Comparison of ENCODE assay signal across 1 cellular context in genomic region chr4:6783111-6783981, GRCh38.
TF ChIP-seq lines count a peak whose summit lies in the region.

No MANE protein-coding gene starts in this region.

TF ChIP-seq in HepG2, 621 proteins besides CTCF, POLR2A, EP300 and RAD21 (continued from another document and continues in another):
- TF ChIP-seq, protein P1, sequence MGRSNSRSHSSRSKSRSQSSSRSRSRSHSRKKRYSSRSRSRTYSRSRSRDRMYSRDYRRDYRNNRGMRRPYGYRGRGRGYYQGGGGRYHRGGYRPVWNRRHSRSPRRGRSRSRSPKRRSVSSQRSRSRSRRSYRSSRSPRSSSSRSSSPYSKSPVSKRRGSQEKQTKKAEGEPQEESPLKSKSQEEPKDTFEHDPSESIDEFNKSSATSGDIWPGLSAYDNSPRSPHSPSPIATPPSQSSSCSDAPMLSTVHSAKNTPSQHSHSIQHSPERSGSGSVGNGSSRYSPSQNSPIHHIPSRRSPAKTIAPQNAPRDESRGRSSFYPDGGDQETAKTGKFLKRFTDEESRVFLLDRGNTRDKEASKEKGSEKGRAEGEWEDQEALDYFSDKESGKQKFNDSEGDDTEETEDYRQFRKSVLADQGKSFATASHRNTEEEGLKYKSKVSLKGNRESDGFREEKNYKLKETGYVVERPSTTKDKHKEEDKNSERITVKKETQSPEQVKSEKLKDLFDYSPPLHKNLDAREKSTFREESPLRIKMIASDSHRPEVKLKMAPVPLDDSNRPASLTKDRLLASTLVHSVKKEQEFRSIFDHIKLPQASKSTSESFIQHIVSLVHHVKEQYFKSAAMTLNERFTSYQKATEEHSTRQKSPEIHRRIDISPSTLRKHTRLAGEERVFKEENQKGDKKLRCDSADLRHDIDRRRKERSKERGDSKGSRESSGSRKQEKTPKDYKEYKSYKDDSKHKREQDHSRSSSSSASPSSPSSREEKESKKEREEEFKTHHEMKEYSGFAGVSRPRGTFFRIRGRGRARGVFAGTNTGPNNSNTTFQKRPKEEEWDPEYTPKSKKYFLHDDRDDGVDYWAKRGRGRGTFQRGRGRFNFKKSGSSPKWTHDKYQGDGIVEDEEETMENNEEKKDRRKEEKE (IDR thresholded peaks at IDR 0.05) = no peak
- TF ChIP-seq, protein P2, sequence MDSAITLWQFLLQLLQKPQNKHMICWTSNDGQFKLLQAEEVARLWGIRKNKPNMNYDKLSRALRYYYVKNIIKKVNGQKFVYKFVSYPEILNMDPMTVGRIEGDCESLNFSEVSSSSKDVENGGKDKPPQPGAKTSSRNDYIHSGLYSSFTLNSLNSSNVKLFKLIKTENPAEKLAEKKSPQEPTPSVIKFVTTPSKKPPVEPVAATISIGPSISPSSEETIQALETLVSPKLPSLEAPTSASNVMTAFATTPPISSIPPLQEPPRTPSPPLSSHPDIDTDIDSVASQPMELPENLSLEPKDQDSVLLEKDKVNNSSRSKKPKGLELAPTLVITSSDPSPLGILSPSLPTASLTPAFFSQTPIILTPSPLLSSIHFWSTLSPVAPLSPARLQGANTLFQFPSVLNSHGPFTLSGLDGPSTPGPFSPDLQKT (CRISPR knock-in tag; IDR thresholded peaks at IDR 0.05; ENCODE audit: borderline replicate concordance) = no peak
- no peak for TF ChIP-seq ZNF337 (CRISPR knock-in tag; IDR thresholded peaks at IDR 0.05; ENCODE audit: borderline replicate concordance, low read depth)
- TF ChIP-seq ETS1 (CRISPR knock-in tag; IDR thresholded peaks at IDR 0.05) = no peak
- TF ChIP-seq SOX13 (IDR thresholded peaks at IDR 0.05) = peak; percentile 57; the same call in 1 of the 2 replicates
- peak in 1 of 2 experiments; percentile 84; a peak in 2 of 4 replicates for TF ChIP-seq SOX13 (CRISPR knock-in tag; conservative IDR thresholded peaks at IDR 0.05 in 1 of 2, IDR thresholded peaks at IDR 0.05 in 1 of 2)
- TF ChIP-seq ZFX (CRISPR knock-in tag; IDR thresholded peaks at IDR 0.05; ENCODE audit: low read depth) = peak; percentile 70
- TF ChIP-seq TCF7L2 (IDR thresholded peaks at IDR 0.05; ENCODE audit: low read depth, low read length) = no peak
- no peak for TF ChIP-seq KLF15 (CRISPR knock-in tag; IDR thresholded peaks at IDR 0.05; ENCODE audit: borderline replicate concordance)
- TF ChIP-seq ZNF614 (CRISPR knock-in tag; IDR thresholded peaks at IDR 0.05; ENCODE audit: borderline replicate concordance) = no peak
- TF ChIP-seq NR3C1 (CRISPR knock-in tag; IDR thresholded peaks at IDR 0.05) = no peak
- no peak for TF ChIP-seq ZNF720 (CRISPR knock-in tag; IDR thresholded peaks at IDR 0.05)
- peak; percentile 77 for TF ChIP-seq GABPB1 (CRISPR knock-in tag; IDR thresholded peaks at IDR 0.05)
- no peak for TF ChIP-seq ZNF556 (CRISPR knock-in tag; IDR thresholded peaks at IDR 0.05; ENCODE audit: borderline replicate concordance)
- TF ChIP-seq, protein P3, sequence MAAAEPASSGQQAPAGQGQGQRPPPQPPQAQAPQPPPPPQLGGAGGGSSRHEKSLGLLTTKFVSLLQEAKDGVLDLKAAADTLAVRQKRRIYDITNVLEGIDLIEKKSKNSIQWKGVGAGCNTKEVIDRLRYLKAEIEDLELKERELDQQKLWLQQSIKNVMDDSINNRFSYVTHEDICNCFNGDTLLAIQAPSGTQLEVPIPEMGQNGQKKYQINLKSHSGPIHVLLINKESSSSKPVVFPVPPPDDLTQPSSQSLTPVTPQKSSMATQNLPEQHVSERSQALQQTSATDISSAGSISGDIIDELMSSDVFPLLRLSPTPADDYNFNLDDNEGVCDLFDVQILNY (CRISPR knock-in tag; conservative IDR thresholded peaks at IDR 0.05) = no peak
- TF ChIP-seq, protein P4, sequence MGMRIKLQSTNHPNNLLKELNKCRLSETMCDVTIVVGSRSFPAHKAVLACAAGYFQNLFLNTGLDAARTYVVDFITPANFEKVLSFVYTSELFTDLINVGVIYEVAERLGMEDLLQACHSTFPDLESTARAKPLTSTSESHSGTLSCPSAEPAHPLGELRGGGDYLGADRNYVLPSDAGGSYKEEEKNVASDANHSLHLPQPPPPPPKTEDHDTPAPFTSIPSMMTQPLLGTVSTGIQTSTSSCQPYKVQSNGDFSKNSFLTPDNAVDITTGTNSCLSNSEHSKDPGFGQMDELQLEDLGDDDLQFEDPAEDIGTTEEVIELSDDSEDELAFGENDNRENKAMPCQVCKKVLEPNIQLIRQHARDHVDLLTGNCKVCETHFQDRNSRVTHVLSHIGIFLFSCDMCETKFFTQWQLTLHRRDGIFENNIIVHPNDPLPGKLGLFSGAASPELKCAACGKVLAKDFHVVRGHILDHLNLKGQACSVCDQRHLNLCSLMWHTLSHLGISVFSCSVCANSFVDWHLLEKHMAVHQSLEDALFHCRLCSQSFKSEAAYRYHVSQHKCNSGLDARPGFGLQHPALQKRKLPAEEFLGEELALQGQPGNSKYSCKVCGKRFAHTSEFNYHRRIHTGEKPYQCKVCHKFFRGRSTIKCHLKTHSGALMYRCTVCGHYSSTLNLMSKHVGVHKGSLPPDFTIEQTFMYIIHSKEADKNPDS (CRISPR knock-in tag; IDR thresholded peaks at IDR 0.05) = no peak
- peak; percentile 64 for TF ChIP-seq HNRNPLL (IDR thresholded peaks at IDR 0.05; ENCODE audit: low read depth, low read length, poor library complexity, severe bottlenecking)
- no peak for TF ChIP-seq PCBP1 (IDR thresholded peaks at IDR 0.05; ENCODE audit: borderline replicate concordance, low read depth, low read length)
- TF ChIP-seq MEF2D (CRISPR knock-in tag; IDR thresholded peaks at IDR 0.05) = no peak
- TF ChIP-seq, protein P5, sequence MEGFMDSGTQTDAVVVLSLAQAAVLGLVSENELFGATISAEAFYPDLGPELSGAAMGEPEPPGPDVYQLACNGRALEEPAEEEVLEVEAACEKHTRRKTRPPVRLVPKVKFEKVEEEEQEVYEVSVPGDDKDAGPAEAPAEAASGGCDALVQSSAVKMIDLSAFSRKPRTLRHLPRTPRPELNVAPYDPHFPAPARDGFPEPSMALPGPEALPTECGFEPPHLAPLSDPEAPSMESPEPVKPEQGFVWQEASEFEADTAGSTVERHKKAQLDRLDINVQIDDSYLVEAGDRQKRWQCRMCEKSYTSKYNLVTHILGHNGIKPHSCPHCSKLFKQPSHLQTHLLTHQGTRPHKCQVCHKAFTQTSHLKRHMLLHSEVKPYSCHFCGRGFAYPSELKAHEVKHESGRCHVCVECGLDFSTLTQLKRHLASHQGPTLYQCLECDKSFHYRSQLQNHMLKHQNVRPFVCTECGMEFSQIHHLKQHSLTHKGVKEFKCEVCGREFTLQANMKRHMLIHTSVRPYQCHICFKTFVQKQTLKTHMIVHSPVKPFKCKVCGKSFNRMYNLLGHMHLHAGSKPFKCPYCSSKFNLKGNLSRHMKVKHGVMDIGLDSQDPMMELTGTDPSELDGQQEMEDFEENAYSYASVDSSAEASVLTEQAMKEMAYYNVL (CRISPR knock-in tag; IDR thresholded peaks at IDR 0.05; ENCODE audit: borderline replicate concordance) = 0 out of 2 replicates have a peak, but pooled peaks have one; percentile 31
- peak; percentile 77; the same call in 1 of the 2 replicates for TF ChIP-seq POGK (CRISPR knock-in tag; conservative IDR thresholded peaks at IDR 0.05)
- TF ChIP-seq MTA3 (CRISPR knock-in tag; IDR thresholded peaks at IDR 0.05) = no peak
- 0 out of 2 replicates have a peak, but pooled peaks have one; percentile 51 for TF ChIP-seq FIP1L1 (IDR thresholded peaks at IDR 0.05; ENCODE audit: borderline replicate concordance, insufficient read depth, low read depth, low read length)
- TF ChIP-seq ZBTB14 (CRISPR knock-in tag; IDR thresholded peaks at IDR 0.05) = no peak
- no peak for TF ChIP-seq ZNF777 (CRISPR knock-in tag; IDR thresholded peaks at IDR 0.05)
- TF ChIP-seq ZNF3 (CRISPR knock-in tag; IDR thresholded peaks at IDR 0.05) = no peak
- TF ChIP-seq SRSF4 (IDR thresholded peaks at IDR 0.05; ENCODE audit: low read depth, low read length, poor library complexity, severe bottlenecking) = no peak
- no peak for TF ChIP-seq MTF1 (CRISPR knock-in tag; IDR thresholded peaks at IDR 0.05)
- no peak for TF ChIP-seq ZNF75D (CRISPR knock-in tag; IDR thresholded peaks at IDR 0.05; ENCODE audit: borderline replicate concordance)
- TF ChIP-seq ZNF775 (CRISPR knock-in tag; IDR thresholded peaks at IDR 0.05; ENCODE audit: borderline replicate concordance) = no peak
- TF ChIP-seq, protein P6, sequence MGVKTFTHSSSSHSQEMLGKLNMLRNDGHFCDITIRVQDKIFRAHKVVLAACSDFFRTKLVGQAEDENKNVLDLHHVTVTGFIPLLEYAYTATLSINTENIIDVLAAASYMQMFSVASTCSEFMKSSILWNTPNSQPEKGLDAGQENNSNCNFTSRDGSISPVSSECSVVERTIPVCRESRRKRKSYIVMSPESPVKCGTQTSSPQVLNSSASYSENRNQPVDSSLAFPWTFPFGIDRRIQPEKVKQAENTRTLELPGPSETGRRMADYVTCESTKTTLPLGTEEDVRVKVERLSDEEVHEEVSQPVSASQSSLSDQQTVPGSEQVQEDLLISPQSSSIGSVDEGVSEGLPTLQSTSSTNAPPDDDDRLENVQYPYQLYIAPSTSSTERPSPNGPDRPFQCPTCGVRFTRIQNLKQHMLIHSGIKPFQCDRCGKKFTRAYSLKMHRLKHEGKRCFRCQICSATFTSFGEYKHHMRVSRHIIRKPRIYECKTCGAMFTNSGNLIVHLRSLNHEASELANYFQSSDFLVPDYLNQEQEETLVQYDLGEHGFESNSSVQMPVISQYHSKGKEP (CRISPR knock-in tag; IDR thresholded peaks at IDR 0.05) = no peak
- no peak for TF ChIP-seq SMARCC2 (IDR thresholded peaks at IDR 0.05)
- TF ChIP-seq SIX1 (CRISPR knock-in tag; IDR thresholded peaks at IDR 0.05; ENCODE audit: borderline replicate concordance) = no peak
- TF ChIP-seq ARHGAP35 (CRISPR knock-in tag; IDR thresholded peaks at IDR 0.05; ENCODE audit: borderline replicate concordance) = peak; percentile 34; the same call in 1 of the 2 replicates
- TF ChIP-seq NBN (conservative IDR thresholded peaks at IDR 0.05) = no peak
- TF ChIP-seq HDAC1 (CRISPR knock-in tag; IDR thresholded peaks at IDR 0.05) = peak; percentile 74
- no peak for TF ChIP-seq HOXA7 (CRISPR knock-in tag; IDR thresholded peaks at IDR 0.05)
- TF ChIP-seq KLF11 (CRISPR knock-in tag; IDR thresholded peaks at IDR 0.05) = no peak
- no peak for TF ChIP-seq MTA1 (CRISPR knock-in tag; IDR thresholded peaks at IDR 0.05; ENCODE audit: borderline replicate concordance)
- TF ChIP-seq NFE2L2 (IDR thresholded peaks at IDR 0.05; ENCODE audit: low read length) = no peak
- no peak for TF ChIP-seq ZKSCAN1 (IDR thresholded peaks at IDR 0.05; ENCODE audit: low read length)
- no peak for TF ChIP-seq MED13 (CRISPR knock-in tag; IDR thresholded peaks at IDR 0.05)
- no peak for TF ChIP-seq HOXA9 (CRISPR knock-in tag; IDR thresholded peaks at IDR 0.05; ENCODE audit: borderline replicate concordance)
- no peak for TF ChIP-seq TEAD2 (CRISPR knock-in tag; IDR thresholded peaks at IDR 0.05)
- TF ChIP-seq FLYWCH1 (CRISPR knock-in tag; IDR thresholded peaks at IDR 0.05) = no peak
- TF ChIP-seq ZNF737 (CRISPR knock-in tag; IDR thresholded peaks at IDR 0.05; ENCODE audit: borderline replicate concordance) = no peak
- no peak for TF ChIP-seq SYNCRIP (IDR thresholded peaks at IDR 0.05; ENCODE audit: insufficient read depth, low read depth, low read length)
- TF ChIP-seq ZNF275 (CRISPR knock-in tag; IDR thresholded peaks at IDR 0.05; ENCODE audit: borderline replicate concordance) = peak; percentile 56; the same call in 1 of the 2 replicates
- no peak for TF ChIP-seq MZF1 (CRISPR knock-in tag; IDR thresholded peaks at IDR 0.05; ENCODE audit: borderline replicate concordance)
- no peak for TF ChIP-seq ZNF780A (CRISPR knock-in tag; IDR thresholded peaks at IDR 0.05)
- TF ChIP-seq PRMT3 (CRISPR knock-in tag; IDR thresholded peaks at IDR 0.05; ENCODE audit: borderline replicate concordance, low read depth) = 0 out of 2 replicates have a peak, but pooled peaks have one; percentile 20
- TF ChIP-seq SMYD3 (CRISPR knock-in tag; IDR thresholded peaks at IDR 0.05) = no peak
- no peak for TF ChIP-seq FOXM1 (CRISPR knock-in tag; IDR thresholded peaks at IDR 0.05)
- TF ChIP-seq ZBTB3 (CRISPR knock-in tag; IDR thresholded peaks at IDR 0.05; ENCODE audit: borderline replicate concordance, low read depth) = no peak
